Comparison of ENCODE assay signal across 9 cellular contexts in the genomic region with DNA sequence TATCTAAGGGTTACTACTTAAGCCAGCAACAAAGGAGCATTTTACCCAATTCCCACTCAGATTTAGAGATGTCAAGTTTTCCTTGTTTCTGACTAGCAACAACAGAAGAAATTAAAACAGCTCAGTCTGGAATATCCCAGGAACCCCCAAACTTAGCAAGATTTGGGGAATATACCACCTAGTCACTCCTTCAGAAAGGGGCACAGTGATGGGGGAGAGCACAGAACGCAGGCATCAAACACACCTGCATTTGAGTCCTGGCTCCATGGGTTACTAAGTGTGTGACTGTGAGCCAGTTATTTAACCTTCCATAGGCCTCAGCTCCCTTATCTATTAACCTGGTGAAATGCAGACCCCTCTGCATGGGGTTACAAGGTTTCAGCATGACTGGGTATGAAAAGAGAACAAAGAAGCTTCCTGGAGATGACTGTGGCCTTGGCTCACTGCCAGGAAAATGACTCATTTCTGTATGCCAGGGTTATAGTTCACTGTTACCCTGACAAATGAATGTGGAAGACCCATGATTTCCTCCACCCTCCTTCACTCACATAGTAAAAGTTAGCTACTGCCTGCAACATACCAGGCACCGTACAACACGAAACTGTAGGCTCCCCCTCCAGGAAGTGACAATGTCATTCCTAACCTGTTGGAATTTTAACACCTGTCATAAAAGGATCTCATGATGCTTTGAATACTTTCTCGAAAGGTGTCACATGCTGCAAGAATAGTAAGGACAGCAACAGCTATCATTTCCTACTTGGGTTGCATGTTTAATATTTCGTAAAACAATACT.
DNase-seq lines count a peak whose midpoint lies in the region; TF ChIP-seq lines count a peak whose summit lies in the region.
"Had no signal": no experiment of that assay in that cellular context is flagged by ENCODE, and none has a peak within 500 bp of the region (broad histone marks: within the 10 kb centered on the region; RNA-seq: fewer than 3 reads in every experiment).

No MANE protein-coding gene starts in this region.

- H3T11ph ChIP-seq in H9 (ENCODE audit: low read length) = no peak overlapping the region

- no peaks in the 10 kb centered on the region for H3K23me2 ChIP-seq in H9 (ENCODE audit: insufficient read length, low read depth, low read length, poor library complexity, severe bottlenecking)

- H3K23ac ChIP-seq in H9 (ENCODE audit: insufficient read length, low read depth, low read length) = no peak overlapping the region

- no peaks in the 10 kb centered on the region for H3K9me2 ChIP-seq in hepatocyte (replicated peaks; ENCODE audit: insufficient read depth)

- peaks cover 14% of the 10 kb centered on the region for H3K9me3 ChIP-seq in H9 (ENCODE audit: control insufficient read depth, low read depth, low read length)
- no peaks in the 10 kb centered on the region for H3K9me3 ChIP-seq in hepatocyte (ENCODE audit: low read depth)
- H3K9me3 ChIP-seq: ascending aorta had no signal

- H3K4me2 ChIP-seq in H9 (ENCODE audit: insufficient read depth, insufficient read length, low read length) (no peak overlapping the region), KMS-11 (peak overlapping the region; percentile 60), hepatocyte (no peak overlapping the region)

- peaks cover 48 to 64% of the 10 kb centered on the region in 2 experiments for H3K4me1 Mint-ChIP-seq in H9

- no peak overlapping the region for H4K8ac ChIP-seq in H9 (replicated peaks; ENCODE audit: insufficient read length, low read depth, low read length)

- no peak overlapping the region for H2BK5ac ChIP-seq in H9 (ENCODE audit: insufficient read length, low read length)

- H3K27ac Mint-ChIP-seq in H9 = peak overlapping the region in 2 of 3 experiments; percentile 6 to 62; a peak in 3 of 7 replicates

- H3K79me2 ChIP-seq in H9 (ENCODE audit: insufficient read depth, low read length) (no peaks in the 10 kb centered on the region), KMS-11 (ENCODE audit: insufficient read depth, low read depth) (no peaks in the 10 kb centered on the region), hepatocyte (no peaks in the 10 kb centered on the region)

- peaks cover 5 to 16% (median 9%) of the 10 kb centered on the region in 3 experiments; a peak in 6 of 7 replicates for H3K36me3 Mint-ChIP-seq in H9 (ENCODE audit: insufficient read depth in 1 of 3, low read depth in 3 of 3)

- H3K27me3 Mint-ChIP-seq in H9 (ENCODE audit: low read depth) = no peaks in the 10 kb centered on the region

- H3K27me3 ChIP-seq in H9 (ENCODE audit: insufficient read depth, low read length) (no peaks in the 10 kb centered on the region), KMS-11 (ENCODE audit: insufficient read depth, low read depth) (no peaks in the 10 kb centered on the region), hepatocyte (no peaks in the 10 kb centered on the region)
- H3K27me3 ChIP-seq: ascending aorta had no signal

- TF ChIP-seq CTCF in H9 (conservative IDR thresholded peaks at IDR 0.05) (no peak), KMS-11 (conservative IDR thresholded peaks at IDR 0.05; ENCODE audit: low read depth, low read length) (no peak), hepatocyte (IDR thresholded peaks at IDR 0.05; ENCODE audit: poor library complexity) (no peak)

- H3K9ac ChIP-seq in H9 (ENCODE audit: extremely low read depth, insufficient read length, low read length) (no peak overlapping the region), KMS-11 (peak overlapping the region; percentile 4; the same call in 1 of the 2 replicates)

- no peak overlapping the region for H2BK12ac ChIP-seq in H9 (ENCODE audit: insufficient read length, low read depth, low read length)

- no peak overlapping the region for H2AK5ac ChIP-seq in H9 (ENCODE audit: insufficient read length, low read length)

- H3K4me3 ChIP-seq in KMS-11 (IDR thresholded peaks at IDR 0.05; ENCODE audit: insufficient read depth, low read depth, low read length) (no peak overlapping the region), hepatocyte (no peak overlapping the region)
- H3K4me3 ChIP-seq: ascending aorta had no signal

- H3K27ac ChIP-seq in H9 (ENCODE audit: insufficient read length, low read depth, low read length) (no peak overlapping the region), KMS-11 (peak overlapping the region; percentile 26; the same call in 1 of the 2 replicates), hepatocyte (peak overlapping the region; percentile 93)
- H3K27ac ChIP-seq: ascending aorta had no signal

- H3K56ac ChIP-seq in H9 (ENCODE audit: insufficient read length, low read depth, low read length) = no peak overlapping the region

- H4K91ac ChIP-seq in H9 (ENCODE audit: insufficient read length, low read depth, low read length) = no peak overlapping the region

- H3K9me3 Mint-ChIP-seq in H9 = peaks cover 13% of the 10 kb centered on the region in 2 experiments

- no peak overlapping the region for H2BK120ac ChIP-seq in H9 (ENCODE audit: low read depth, low read length, poor library complexity, severe bottlenecking)

- no peak overlapping the region for H2BK20ac ChIP-seq in H9 (ENCODE audit: low read depth, low read length, poor library complexity, severe bottlenecking)

- no peak overlapping the region for H4K5ac ChIP-seq in H9 (ENCODE audit: insufficient read length, low read depth, low read length)

- H2AFZ ChIP-seq in H9 (ENCODE audit: low read length) = no peak overlapping the region
- H2AFZ ChIP-seq in KMS-11 (ENCODE audit: low read depth) = peak overlapping the region; percentile 11; the same call in 1 of the 2 replicates
- no peak overlapping the region for H2AFZ ChIP-seq in hepatocyte

- no peaks in the 10 kb centered on the region for H3K79me1 ChIP-seq in H9 (ENCODE audit: insufficient read depth, low read depth, low read length, poor library complexity, severe bottlenecking)

- H3K4me1 ChIP-seq in H9 (ENCODE audit: insufficient read depth, low read length) (peaks cover 9% of the 10 kb centered on the region; the same call in 1 of the 2 replicates), KMS-11 (ENCODE audit: low read depth, poor library complexity, severe bottlenecking) (peaks cover 45% of the 10 kb centered on the region), hepatocyte (ENCODE audit: insufficient read depth) (peaks cover 23% of the 10 kb centered on the region)

- no CpG with 5 or more reads among the region's 5 CpGs for WGBS in H9 (ENCODE audit: extremely low coverage, insufficient read length, low lambda C conversion rate)
- 58% methylated on average over 5 of the region's 5 CpGs for WGBS in hepatocyte (ENCODE audit: low lambda C conversion rate, missing lambda C conversion rate)

- DNase-seq in GM04503 (ENCODE audit: low read depth) (peak; percentile 17), H9 (no peak), SHP77 (lab: John Stamatoyannopoulos, UW) (peak; percentile 65 to 79), hepatocyte (ENCODE audit: low spot score) (peak; percentile 93), occipital lobe (lab: John Stamatoyannopoulos, UW) (no peak)
- peak; percentile 64 for DNase-seq in activated T-helper 9 cell treated with anti-CD3 and anti-CD28 coated beads, Interleukin-2, amount 50 U/mL, for 16 hours (ENCODE audit: low read depth)
- peak; percentile 58 to 82 for DNase-seq in stimulated activated CD4-positive, alpha-beta T cell treated with anti-CD3 and anti-CD28 coated beads, Interleukin-1b, Interleukin-23, amount 100 ng/mL, for 4 hours (ENCODE audit: low read depth in 2 of 2)

- H3K36me3 ChIP-seq in KMS-11 (ENCODE audit: insufficient read depth) = no peaks in the 10 kb centered on the region
- H3K36me3 ChIP-seq in hepatocyte (replicated peaks; ENCODE audit: insufficient read depth, low read depth) = no peaks in the 10 kb centered on the region
- H3K36me3 ChIP-seq: ascending aorta had no signal

- H3K18ac ChIP-seq in H9 (ENCODE audit: insufficient read length, low read depth, low read length) = no peak overlapping the region

- H3K4me3 Mint-ChIP-seq in H9 = no peak overlapping the region

- no peak overlapping the region for H2BK15ac ChIP-seq in H9 (ENCODE audit: low read depth, low read length)

- H3K14ac ChIP-seq in H9 (ENCODE audit: insufficient read depth, low read length) = peak overlapping the region; percentile 31; the same call in 1 of the 2 replicates

- H4K20me1 ChIP-seq in H9 (ENCODE audit: control insufficient read depth, insufficient read depth, insufficient read length) (no peaks in the 10 kb centered on the region), KMS-11 (ENCODE audit: insufficient read depth) (no peaks in the 10 kb centered on the region), hepatocyte (ENCODE audit: insufficient read depth, poor library complexity, severe bottlenecking) (no peaks in the 10 kb centered on the region)

- no peak overlapping the region for H3K4ac ChIP-seq in H9 (ENCODE audit: low read depth, low read length)

Comparison
In these comparisons a context has a peak if more than half of its experiments do, and no peak if none do; other contexts are left out.
1. DNase-seq: peak in GM04503 (single experiment), SHP77 (2 of 2), activated T-helper 9 cell treated with anti-CD3 and anti-CD28 coated beads, Interleukin-2, amount 50 U/mL, for 16 hours (single experiment), hepatocyte (single experiment) and stimulated activated CD4-positive, alpha-beta T cell treated with anti-CD3 and anti-CD28 coated beads, Interleukin-1b, Interleukin-23, amount 100 ng/mL, for 4 hours (2 of 2); none in H9 (single experiment) and occipital lobe (single experiment).